Comparison of ENCODE assay signal across 1 cellular context in the genomic region with DNA sequence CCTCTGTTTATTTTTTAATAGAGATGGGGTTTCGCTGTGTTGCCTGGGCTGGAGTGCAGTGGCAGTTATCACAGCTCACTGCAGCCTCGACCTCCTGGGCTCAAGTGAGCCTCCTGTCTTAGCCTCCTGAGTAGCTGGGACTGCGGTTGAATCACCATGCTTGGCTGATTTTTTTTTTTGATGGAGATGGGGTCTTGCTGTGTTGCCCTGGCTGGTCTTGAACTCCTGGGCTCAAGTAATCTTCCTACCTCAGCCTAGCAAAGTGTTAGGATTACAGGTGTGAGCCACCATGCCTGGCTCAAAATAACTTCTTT.
TF ChIP-seq lines count a peak whose summit lies in the region.

No MANE protein-coding gene starts in this region.

TF ChIP-seq in H1, 55 proteins besides CTCF, POLR2A, EP300 and RAD21:
- TF ChIP-seq JUND (IDR thresholded peaks at IDR 0.05; ENCODE audit: low read length) (no peak), CEBPB (IDR thresholded peaks at IDR 0.05; ENCODE audit: low read depth, low read length) (no peak), RNF2 (IDR thresholded peaks at IDR 0.05; ENCODE audit: borderline replicate concordance, low read depth, low read length, missing control alignments, poor library complexity, severe bottlenecking) (no peak), SIRT6 (IDR thresholded peaks at IDR 0.05; ENCODE audit: low read length) (no peak), TAF7 (optimal IDR thresholded peaks at IDR 0.05; ENCODE audit: borderline replicate concordance, low read depth, low read length) (no peak), TEAD4 (IDR thresholded peaks at IDR 0.05; ENCODE audit: low read depth, low read length) (no peak), HDAC6 (IDR thresholded peaks at IDR 0.05; ENCODE audit: low read depth, low read length) (no peak), SAP30 (IDR thresholded peaks at IDR 0.05; ENCODE audit: insufficient read depth, insufficient replicate concordance, low read length) (no peak), ZNF274 (IDR thresholded peaks at IDR 0.05; ENCODE audit: borderline replicate concordance, extremely low read depth, low read length) (no peak), SUZ12 (IDR thresholded peaks at IDR 0.05; ENCODE audit: low read length) (no peak), MAFK (IDR thresholded peaks at IDR 0.05; ENCODE audit: low read depth, low read length) (no peak), EGR1 (IDR thresholded peaks at IDR 0.05; ENCODE audit: borderline replicate concordance, low read depth, low read length) (no peak), POLR2AphosphoS5 (IDR thresholded peaks at IDR 0.05; ENCODE audit: low read depth, low read length) (no peak), BACH1 (IDR thresholded peaks at IDR 0.05; ENCODE audit: low read length) (no peak), BCL11A (IDR thresholded peaks at IDR 0.05; ENCODE audit: low read depth in 2 of 2, low read length in 2 of 2) (no peak), HDAC2 (IDR thresholded peaks at IDR 0.05; ENCODE audit: borderline replicate concordance in 1 of 2, low read depth in 2 of 2, low read length in 2 of 2) (no peak), SRF (IDR thresholded peaks at IDR 0.05; ENCODE audit: low read depth, low read length) (no peak)
- TF ChIP-seq, protein P1, sequence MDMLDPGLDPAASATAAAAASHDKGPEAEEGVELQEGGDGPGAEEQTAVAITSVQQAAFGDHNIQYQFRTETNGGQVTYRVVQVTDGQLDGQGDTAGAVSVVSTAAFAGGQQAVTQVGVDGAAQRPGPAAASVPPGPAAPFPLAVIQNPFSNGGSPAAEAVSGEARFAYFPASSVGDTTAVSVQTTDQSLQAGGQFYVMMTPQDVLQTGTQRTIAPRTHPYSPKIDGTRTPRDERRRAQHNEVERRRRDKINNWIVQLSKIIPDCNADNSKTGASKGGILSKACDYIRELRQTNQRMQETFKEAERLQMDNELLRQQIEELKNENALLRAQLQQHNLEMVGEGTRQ (IDR thresholded peaks at IDR 0.05; ENCODE audit: low read length), result no peak
- TF ChIP-seq, protein P2, sequence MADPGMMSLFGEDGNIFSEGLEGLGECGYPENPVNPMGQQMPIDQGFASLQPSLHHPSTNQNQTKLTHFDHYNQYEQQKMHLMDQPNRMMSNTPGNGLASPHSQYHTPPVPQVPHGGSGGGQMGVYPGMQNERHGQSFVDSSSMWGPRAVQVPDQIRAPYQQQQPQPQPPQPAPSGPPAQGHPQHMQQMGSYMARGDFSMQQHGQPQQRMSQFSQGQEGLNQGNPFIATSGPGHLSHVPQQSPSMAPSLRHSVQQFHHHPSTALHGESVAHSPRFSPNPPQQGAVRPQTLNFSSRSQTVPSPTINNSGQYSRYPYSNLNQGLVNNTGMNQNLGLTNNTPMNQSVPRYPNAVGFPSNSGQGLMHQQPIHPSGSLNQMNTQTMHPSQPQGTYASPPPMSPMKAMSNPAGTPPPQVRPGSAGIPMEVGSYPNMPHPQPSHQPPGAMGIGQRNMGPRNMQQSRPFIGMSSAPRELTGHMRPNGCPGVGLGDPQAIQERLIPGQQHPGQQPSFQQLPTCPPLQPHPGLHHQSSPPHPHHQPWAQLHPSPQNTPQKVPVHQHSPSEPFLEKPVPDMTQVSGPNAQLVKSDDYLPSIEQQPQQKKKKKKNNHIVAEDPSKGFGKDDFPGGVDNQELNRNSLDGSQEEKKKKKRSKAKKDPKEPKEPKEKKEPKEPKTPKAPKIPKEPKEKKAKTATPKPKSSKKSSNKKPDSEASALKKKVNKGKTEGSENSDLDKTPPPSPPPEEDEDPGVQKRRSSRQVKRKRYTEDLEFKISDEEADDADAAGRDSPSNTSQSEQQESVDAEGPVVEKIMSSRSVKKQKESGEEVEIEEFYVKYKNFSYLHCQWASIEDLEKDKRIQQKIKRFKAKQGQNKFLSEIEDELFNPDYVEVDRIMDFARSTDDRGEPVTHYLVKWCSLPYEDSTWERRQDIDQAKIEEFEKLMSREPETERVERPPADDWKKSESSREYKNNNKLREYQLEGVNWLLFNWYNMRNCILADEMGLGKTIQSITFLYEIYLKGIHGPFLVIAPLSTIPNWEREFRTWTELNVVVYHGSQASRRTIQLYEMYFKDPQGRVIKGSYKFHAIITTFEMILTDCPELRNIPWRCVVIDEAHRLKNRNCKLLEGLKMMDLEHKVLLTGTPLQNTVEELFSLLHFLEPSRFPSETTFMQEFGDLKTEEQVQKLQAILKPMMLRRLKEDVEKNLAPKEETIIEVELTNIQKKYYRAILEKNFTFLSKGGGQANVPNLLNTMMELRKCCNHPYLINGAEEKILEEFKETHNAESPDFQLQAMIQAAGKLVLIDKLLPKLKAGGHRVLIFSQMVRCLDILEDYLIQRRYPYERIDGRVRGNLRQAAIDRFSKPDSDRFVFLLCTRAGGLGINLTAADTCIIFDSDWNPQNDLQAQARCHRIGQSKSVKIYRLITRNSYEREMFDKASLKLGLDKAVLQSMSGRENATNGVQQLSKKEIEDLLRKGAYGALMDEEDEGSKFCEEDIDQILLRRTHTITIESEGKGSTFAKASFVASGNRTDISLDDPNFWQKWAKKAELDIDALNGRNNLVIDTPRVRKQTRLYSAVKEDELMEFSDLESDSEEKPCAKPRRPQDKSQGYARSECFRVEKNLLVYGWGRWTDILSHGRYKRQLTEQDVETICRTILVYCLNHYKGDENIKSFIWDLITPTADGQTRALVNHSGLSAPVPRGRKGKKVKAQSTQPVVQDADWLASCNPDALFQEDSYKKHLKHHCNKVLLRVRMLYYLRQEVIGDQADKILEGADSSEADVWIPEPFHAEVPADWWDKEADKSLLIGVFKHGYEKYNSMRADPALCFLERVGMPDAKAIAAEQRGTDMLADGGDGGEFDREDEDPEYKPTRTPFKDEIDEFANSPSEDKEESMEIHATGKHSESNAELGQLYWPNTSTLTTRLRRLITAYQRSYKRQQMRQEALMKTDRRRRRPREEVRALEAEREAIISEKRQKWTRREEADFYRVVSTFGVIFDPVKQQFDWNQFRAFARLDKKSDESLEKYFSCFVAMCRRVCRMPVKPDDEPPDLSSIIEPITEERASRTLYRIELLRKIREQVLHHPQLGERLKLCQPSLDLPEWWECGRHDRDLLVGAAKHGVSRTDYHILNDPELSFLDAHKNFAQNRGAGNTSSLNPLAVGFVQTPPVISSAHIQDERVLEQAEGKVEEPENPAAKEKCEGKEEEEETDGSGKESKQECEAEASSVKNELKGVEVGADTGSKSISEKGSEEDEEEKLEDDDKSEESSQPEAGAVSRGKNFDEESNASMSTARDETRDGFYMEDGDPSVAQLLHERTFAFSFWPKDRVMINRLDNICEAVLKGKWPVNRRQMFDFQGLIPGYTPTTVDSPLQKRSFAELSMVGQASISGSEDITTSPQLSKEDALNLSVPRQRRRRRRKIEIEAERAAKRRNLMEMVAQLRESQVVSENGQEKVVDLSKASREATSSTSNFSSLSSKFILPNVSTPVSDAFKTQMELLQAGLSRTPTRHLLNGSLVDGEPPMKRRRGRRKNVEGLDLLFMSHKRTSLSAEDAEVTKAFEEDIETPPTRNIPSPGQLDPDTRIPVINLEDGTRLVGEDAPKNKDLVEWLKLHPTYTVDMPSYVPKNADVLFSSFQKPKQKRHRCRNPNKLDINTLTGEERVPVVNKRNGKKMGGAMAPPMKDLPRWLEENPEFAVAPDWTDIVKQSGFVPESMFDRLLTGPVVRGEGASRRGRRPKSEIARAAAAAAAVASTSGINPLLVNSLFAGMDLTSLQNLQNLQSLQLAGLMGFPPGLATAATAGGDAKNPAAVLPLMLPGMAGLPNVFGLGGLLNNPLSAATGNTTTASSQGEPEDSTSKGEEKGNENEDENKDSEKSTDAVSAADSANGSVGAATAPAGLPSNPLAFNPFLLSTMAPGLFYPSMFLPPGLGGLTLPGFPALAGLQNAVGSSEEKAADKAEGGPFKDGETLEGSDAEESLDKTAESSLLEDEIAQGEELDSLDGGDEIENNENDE (IDR thresholded peaks at IDR 0.05; ENCODE audit: insufficient replicate concordance, low read length), result no peak
